ENCODE assay signal across 8 cellular contexts in genomic region chr12:57127710-57128518, GRCh38. TPM values are rescaled to one million over a fixed set of nuclear protein-coding genes. Genes with fewer than 3 reads are reported as not detected.
A peak's percentile ranks its signal among the peaks of the same experiment; 100 is the strongest.
DNase-seq lines count a peak whose midpoint lies in the region; ATAC-seq and TF ChIP-seq lines count a peak whose summit lies in the region.

TSS of gene LRP1 (plus strand) at chr12:57128483. CDS start at chr12:57128965, 482 bp downstream.

- DNase-seq in AG04450 (ENCODE audit: low read depth, low spot score) (no peak), H4 (ENCODE audit: low spot score) (peak; percentile 65), NCI-H460 (ENCODE audit: extremely low read depth, low read depth) (peak; percentile 78), lower leg skin (ENCODE audit: low spot score in 2 of 2) (peak; percentile 79 to 96)
- peak; percentile 38 to 63 for DNase-seq in activated CD8-positive, alpha-beta memory T cell treated with anti-CD3 and anti-CD28 coated beads for 1 hour (ENCODE audit: extremely low read depth in 1 of 2, low read depth in 1 of 2)
- peak; percentile 79 for DNase-seq in stimulated activated CD4-positive, alpha-beta T cell treated with anti-CD3 and anti-CD28 coated beads, Interleukin-4, amount 100 ng/mL, for 1 hour

- intact Hi-C loops in lower leg skin (cut with DNase I; ENCODE audit: low total_unique reads), result no loop called here

- no peak for ATAC-seq in GM18505 (IDR thresholded peaks at IDR 0.05; ENCODE audit: unreplicated experiment)

- H3K27ac ChIP-seq in AG04450 (ENCODE audit: low read depth, low read length) (peak within 1 kb of the TSS; percentile 78), ectodermal cell (ENCODE audit: insufficient read depth, low read depth, low read length, poor library complexity, severe bottlenecking) (peak within 1 kb of the TSS; percentile 74)

- no peaks in the 10 kb centered on the region for H3K36me3 ChIP-seq in ectodermal cell (ENCODE audit: control insufficient read depth, insufficient read depth, low read length)

- CTCF ChIA-PET in AG04450 (lab: Charles Lee), result interaction anchor here (0.6 to 1.5 kb wide), 8 partner anchors 8 to 589 kb away, joined by 3 to 10 read pairs (median 4); partner anchors contain the start of gene STAT6

- H3K4me3 ChIP-seq in AG04450 (ENCODE audit: low read depth, low read length) (peak within 1 kb of the TSS; percentile 84), ectodermal cell (ENCODE audit: insufficient read depth, low read depth, low read length) (peak within 1 kb of the TSS; percentile 84), lower leg skin (ENCODE audit: low read depth, poor library complexity, severe bottlenecking) (peak within 1 kb of the TSS; percentile 67)

- H3K27me3 ChIP-seq in AG04450 (ENCODE audit: control insufficient read depth, insufficient read depth, low read length) (no peaks in the 10 kb centered on the region), ectodermal cell (ENCODE audit: control insufficient read depth, insufficient read depth, low read length, poor library complexity, severe bottlenecking) (no peaks in the 10 kb centered on the region)

- POLR2A ChIA-PET in AG04450 (lab: Yijun Ruan, JAX), result interaction anchor here (0.5 to 2.2 kb wide), 15 partner anchors 8 to 376 kb away, joined by 3 to 17 read pairs (median 4); partner anchors contain the start of genes NAB2 and STAT6

- TF ChIP-seq CTCF in AG04450 (IDR thresholded peaks at IDR 0.05; ENCODE audit: low read depth, low read length) (no peak), lower leg skin (IDR thresholded peaks at IDR 0.05) (no peak)

- peaks cover 3% of the 10 kb centered on the region; the same call in 1 of the 2 replicates for H3K9me3 ChIP-seq in AG04450 (ENCODE audit: control insufficient read depth, insufficient read depth, low read length)
- H3K9me3 ChIP-seq in ectodermal cell (ENCODE audit: control insufficient read depth, low read length), result no peaks in the 10 kb centered on the region

- peaks cover 39% of the 10 kb centered on the region for H3K4me1 ChIP-seq in ectodermal cell (ENCODE audit: control insufficient read depth, insufficient read depth, low read length)

- WGBS in ectodermal cell, 2 experiments, result 0% methylated on average over 51 to 56 of the region's 57 CpGs
- 0 to 1% methylated on average over 44 to 49 of the region's 57 CpGs for WGBS in lower leg skin, 2 donors

- TF ChIP-seq POLR2A in lower leg skin (IDR thresholded peaks at IDR 0.05), result no peak
- no peak for TF ChIP-seq POLR2A in GM18505 (IDR thresholded peaks at IDR 0.05; ENCODE audit: borderline replicate concordance, extremely low read depth, insufficient read depth, insufficient read length)

RNA-seq across cellular contexts. Expression of gene LRP1, which starts in this region (rescaled TPM):
- polyA plus RNA-seq in AG04450 (2011; rRNA removed), result 49.9 and 95.0 TPM in 2 replicates
- polyA minus RNA-seq in AG04450 (2011; rRNA and poly(A)+ RNA removed), result 264 and 395 TPM in 2 replicates
- 5.8 and 6.5 TPM in 2 replicates for total RNA-seq in H4 (2014; rRNA removed; shearing (Covaris generic))
- 3.1 and 5.5 TPM in 2 replicates for total RNA-seq in NCI-H460 (2014; rRNA removed; shearing (Covaris generic))
- polyA plus RNA-seq in NCI-H460 (2014; cell fraction: nucleus; rRNA removed), result 1.3 and 3.4 TPM in 2 replicates
- polyA plus RNA-seq in ectodermal cell (2013, experiment 1 of 4), result 50.3 TPM
- 72.1 TPM for polyA plus RNA-seq in ectodermal cell (2013, experiment 2 of 4)
- 49.3 TPM for polyA plus RNA-seq in ectodermal cell (2013, experiment 3 of 4)
- polyA plus RNA-seq in ectodermal cell (2013, experiment 4 of 4), result 64.2 TPM
- 100 to 1,000 TPM in 2 of 4 donors, 10 to 100 TPM in 2; 93.4 to 156 (median 101) TPM for total RNA-seq in lower leg skin

Comparison
In these comparisons a context has a peak if more than half of its experiments do, and no peak if none do; other contexts are left out.
1. RNA of gene LRP1 (total RNA-seq): 93.4 to 156 TPM in lower leg skin; 5.8 to 6.5 TPM in H4 and 3.1 to 5.5 TPM in NCI-H460; every median in the first group is over 10 times any median in the second.
2. Peak in every context shown above with its lines, with median percentiles within 50 percentile points of each other: H3K4me3 ChIP-seq.